ENCODE assay signal across 26 cellular contexts in the genomic region with DNA sequence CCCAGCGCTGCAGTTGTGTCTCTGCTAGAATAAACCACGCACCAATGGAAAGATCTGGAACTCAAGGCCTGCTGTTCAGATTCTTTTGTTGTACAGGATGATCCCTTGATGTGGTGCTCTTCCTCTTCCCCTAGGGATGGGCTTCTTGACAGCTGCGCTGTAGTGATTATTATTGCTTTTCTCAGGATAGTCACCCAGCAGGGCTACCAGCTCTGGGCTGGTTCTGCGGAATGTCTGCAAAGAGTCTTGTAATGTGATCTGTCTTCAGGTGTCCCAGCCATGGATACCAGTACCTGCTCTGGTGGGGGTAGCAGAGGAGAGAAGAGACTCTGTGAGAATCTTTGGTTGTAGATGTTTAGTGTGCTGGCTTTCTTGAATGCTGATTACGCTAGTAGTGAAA.
"Had no signal": no experiment of that assay in that cellular context is flagged by ENCODE, and none has a peak within 500 bp of the region (broad histone marks: within the 10 kb centered on the region; RNA-seq: fewer than 3 reads in every experiment).

No MANE protein-coding gene starts in this region.

- H3K9ac ChIP-seq: SK-N-SH had no signal

- H3K36me3 Mint-ChIP-seq: activated naive CD4-positive, alpha-beta T cell treated with anti-CD3 and anti-CD28 coated beads, Interleukin-2, amount 10 ng/mL, durations not matched to agents 7 days and 5 days; activated naive CD8-positive, alpha-beta T cell treated with anti-CD3 and anti-CD28 coated beads for 36 hours had no signal

- H3K27me3 Mint-ChIP-seq: activated CD4-positive, alpha-beta memory T cell treated with anti-CD3 and anti-CD28 coated beads, Interleukin-2, amount 10 ng/mL, durations not matched to agents 7 days and 5 days; activated CD4-positive, alpha-beta T cell treated with anti-CD3 and anti-CD28 coated beads for 36 hours; activated naive CD4-positive, alpha-beta T cell treated with anti-CD3 and anti-CD28 coated beads, Interleukin-2, amount 10 ng/mL, durations not matched to agents 7 days and 5 days; activated naive CD8-positive, alpha-beta T cell treated with anti-CD3 and anti-CD28 coated beads for 36 hours; activated T-helper 17 cell treated with anti-CD3 and anti-CD28 coated beads, Interleukin-2, amount 50 U/mL, for 72 hours had no signal

- H3K9me3 ChIP-seq: SK-N-SH had no signal

- H3K27me3 ChIP-seq: brain microvascular endothelial cell, cardiac muscle cell had no signal

- H3K4me1 Mint-ChIP-seq: activated CD4-positive, alpha-beta memory T cell treated with anti-CD3 and anti-CD28 coated beads, Interleukin-2, amount 10 ng/mL, durations not matched to agents 7 days and 5 days; activated CD4-positive, alpha-beta T cell treated with anti-CD3 and anti-CD28 coated beads for 36 hours; activated naive CD4-positive, alpha-beta T cell treated with anti-CD3 and anti-CD28 coated beads, Interleukin-2, amount 10 ng/mL, durations not matched to agents 7 days and 5 days; activated naive CD8-positive, alpha-beta T cell treated with anti-CD3 and anti-CD28 coated beads for 36 hours; activated T-helper 17 cell treated with anti-CD3 and anti-CD28 coated beads, Interleukin-2, amount 50 U/mL, for 72 hours had no signal

- H3K4me3 ChIP-seq: cardiac muscle cell had no signal

- H3K4me3 Mint-ChIP-seq: activated CD4-positive, alpha-beta memory T cell treated with anti-CD3 and anti-CD28 coated beads, Interleukin-2, amount 10 ng/mL, durations not matched to agents 7 days and 5 days; activated CD4-positive, alpha-beta T cell treated with anti-CD3 and anti-CD28 coated beads for 36 hours; activated naive CD4-positive, alpha-beta T cell treated with anti-CD3 and anti-CD28 coated beads, Interleukin-2, amount 10 ng/mL, durations not matched to agents 7 days and 5 days; activated naive CD8-positive, alpha-beta T cell treated with anti-CD3 and anti-CD28 coated beads for 36 hours; activated T-helper 17 cell treated with anti-CD3 and anti-CD28 coated beads, Interleukin-2, amount 50 U/mL, for 72 hours had no signal

- DNase-seq: activated CD4-positive, alpha-beta memory T cell treated with anti-CD3 and anti-CD28 coated beads, Interleukin-2, amount 10 ng/mL, durations not matched to agents 7 days and 5 days; activated CD4-positive, alpha-beta T cell treated with anti-CD3 and anti-CD28 coated beads for 36 hours; activated CD4-positive, alpha-beta T cell treated with anti-CD3 and anti-CD28 coated beads, Interleukin-2, amount 50 U/mL, for 1 hour; activated gamma-delta T cell treated with Interleukin-2 at 50 U/mL for 16 hours; activated naive CD4-positive, alpha-beta T cell treated with anti-CD3 and anti-CD28 coated beads, Interleukin-2, amount 10 ng/mL, durations not matched to agents 7 days and 5 days; activated naive CD8-positive, alpha-beta T cell treated with anti-CD3 and anti-CD28 coated beads for 36 hours; activated T-cell treated with anti-CD3 and anti-CD28 coated beads for 4 hours; activated T-cell treated with anti-CD3 and anti-CD28 coated beads, Interleukin-2, amount 50 U/mL, for 48 hours; brain microvascular endothelial cell; NCI-H1105 treated with DMSO at 0.1 percent for 48 hours; NCI-H146; NCI-H187 treated with DMSO at 0.1 percent for 48 hours; NCI-H2081 treated with DMSO at 0.1 percent for 48 hours; NCI-H2171; NCI-H345; NCI-H510A; NCI-H69; NK-92 treated with Interleukin-12 subunit alpha and Interleukin-12 subunit beta, amount 100 ng/mL, for 24 hours; RPMI8226; SK-N-SH; T-helper 1 cell had no signal

- H3K9me2 ChIP-seq: SK-N-SH had no signal

- H3K27ac ChIP-seq: brain microvascular endothelial cell, cardiac muscle cell, VCaP had no signal

- H3K4me2 ChIP-seq: SK-N-SH had no signal

- H3K36me3 ChIP-seq: brain microvascular endothelial cell, cardiac muscle cell had no signal

- ATAC-seq: activated CD4-positive, alpha-beta T cell treated with anti-CD3 and anti-CD28 coated beads for 36 hours; activated T-helper 17 cell treated with anti-CD3 and anti-CD28 coated beads, Interleukin-2, amount 50 U/mL, for 72 hours; Panc1; Right ventricle myocardium inferior had no signal

- H3K27ac Mint-ChIP-seq: activated CD4-positive, alpha-beta memory T cell treated with anti-CD3 and anti-CD28 coated beads, Interleukin-2, amount 10 ng/mL, durations not matched to agents 7 days and 5 days; activated CD4-positive, alpha-beta T cell treated with anti-CD3 and anti-CD28 coated beads for 36 hours; activated naive CD4-positive, alpha-beta T cell treated with anti-CD3 and anti-CD28 coated beads, Interleukin-2, amount 10 ng/mL, durations not matched to agents 7 days and 5 days; activated naive CD8-positive, alpha-beta T cell treated with anti-CD3 and anti-CD28 coated beads for 36 hours; activated T-helper 17 cell treated with anti-CD3 and anti-CD28 coated beads, Interleukin-2, amount 50 U/mL, for 72 hours had no signal
